ENCODE assay signal across 8 cellular contexts in the genomic region with DNA sequence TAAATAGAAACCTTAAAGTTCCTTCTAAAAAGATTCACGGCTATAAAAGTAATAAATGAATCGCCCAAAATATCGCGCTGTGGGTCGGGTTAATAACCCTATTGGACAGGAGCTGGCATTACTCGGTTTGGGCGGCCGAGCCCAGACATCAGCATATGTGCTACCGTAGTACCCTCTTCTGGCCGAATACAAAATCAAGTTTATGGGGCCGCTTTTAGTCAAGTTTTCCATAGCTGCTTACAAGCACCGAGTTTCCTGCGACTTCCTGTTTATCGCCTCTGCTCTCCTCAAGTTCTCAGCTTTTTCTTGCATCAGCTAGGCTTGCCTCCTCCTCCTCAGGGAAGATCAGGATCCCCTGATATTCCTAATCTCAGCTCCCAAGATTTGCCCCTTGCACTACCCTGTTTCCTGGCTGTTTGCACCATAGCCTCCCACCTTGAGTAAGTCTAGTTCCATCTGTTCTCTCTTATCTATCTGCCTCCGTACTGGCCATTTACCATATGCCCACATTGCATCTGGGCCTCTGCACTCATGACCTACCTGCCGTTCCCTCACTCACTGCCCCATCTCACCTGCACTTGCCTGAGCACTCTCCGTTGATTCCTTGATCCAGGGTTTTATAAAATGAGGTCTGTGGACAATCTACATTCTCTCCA. TPM values are rescaled to one million over a fixed set of nuclear protein-coding genes. Genes with fewer than 3 reads are reported as not detected.
DNase-seq lines count a peak whose midpoint lies in the region; ATAC-seq, FAIRE-seq and TF ChIP-seq lines count a peak whose summit lies in the region.

No MANE protein-coding gene starts in this region.

- H3K4me1 ChIP-seq in GM12878 (ENCODE audit: control insufficient read depth, insufficient read depth, low read length) (peaks cover 17% of the 10 kb centered on the region), spleen (peaks cover 0 to 26% (median 14%) of the 10 kb centered on the region in 6 donors)

- H3K27me3 ChIP-seq in GM12878 (replicated peaks in 1 of 2; ENCODE audit: control insufficient read depth in 2 of 2, insufficient read depth in 2 of 2, low read length in 1 of 2) (no peaks in the 10 kb centered on the region), spleen (replicated peaks in 1 of 7) (no peaks in the 10 kb centered on the region)

- peak; percentile 47 for DNase-seq in DMS153 (lab: John Stamatoyannopoulos, UW)
- DNase-seq in GM12878 (ENCODE audit: low read depth, low spot score) = peak; percentile 51
- peak; percentile 86 for DNase-seq in spleen
- no peak for DNase-seq in HPDE6-E6E7 (ENCODE audit: extremely low spot score)
- no peak for DNase-seq in NCI-H1436 treated with DMSO at 0.1 percent for 48 hours (lab: John Stamatoyannopoulos, UW)

- RAD21 ChIA-PET in GM12878 (lab: Charles Lee; ENCODE audit: unreplicated experiment) = interaction anchor here (0.6 to 3.0 kb wide), 17 partner anchors 12 to 279 kb away, joined by 3 to 32 read pairs (median 4); a partner anchor contains a TSS

- H3K9ac ChIP-seq in GM12878 (ENCODE audit: control insufficient read depth, insufficient read depth, low read length) = no peak overlapping the region; the same call in 1 of the 2 replicates

- H3K27ac ChIP-seq in GM12878 (ENCODE audit: control insufficient read depth, insufficient read depth) (peak overlapping the region; percentile 71; the same call in 1 of the 2 replicates), spleen (peak overlapping the region in 6 of 8 donors; percentile 4 to 54 (median 11))

- H3K79me2 ChIP-seq in GM12878 (ENCODE audit: control insufficient read depth, insufficient read depth, low read length) = no peaks in the 10 kb centered on the region

- BruUV-seq in GM12878 (replicated peaks; lab: Mats Ljungman, UMichigan) = no TSS peak

- intact Hi-C loops in GM12878 (cut with micrococcal nuclease; ENCODE audit: unreplicated experiment) (no loop called here), spleen (cut with DNase I; ENCODE audit: low total_unique reads) (no loop called here)

- POLR2A ChIA-PET in GM12878 (lab: Charles Lee) = interaction anchor here (1.3 kb wide), 1 partner anchor 96 kb away, joined by 10 read pairs; no protein-coding TSS in a partner anchor

- in situ Hi-C loops in GM12878 (cut with MboI) = no loop called here

- no peaks in the 10 kb centered on the region for H3K36me3 ChIP-seq in GM12878 (ENCODE audit: control insufficient read depth in 2 of 2, insufficient read depth in 2 of 2, low read length in 1 of 2)
- H3K36me3 ChIP-seq in spleen = peaks cover 0 to 16% (median 3%) of the 10 kb centered on the region in 6 donors

- H3K9me3 ChIP-seq in GM12878 (replicated peaks; ENCODE audit: control insufficient read depth, insufficient read depth, low read length) = no peaks in the 10 kb centered on the region
- H3K9me3 ChIP-seq in spleen = peaks cover 0 to 8% (median 0%) of the 10 kb centered on the region in 8 donors

- H3K4me2 ChIP-seq in GM12878 (ENCODE audit: control insufficient read depth, insufficient read depth) = peak overlapping the region; percentile 95

- TF ChIP-seq RAD21 in GM12878 (IDR thresholded peaks at IDR 0.05; ENCODE audit: insufficient read depth, low read depth, low read length) = peak; percentile 90

- SMC1A ChIA-PET in GM12878 (lab: Charles Lee; ENCODE audit: uncharacterized antibody, unreplicated experiment) = interaction anchor here (0.6 to 2.9 kb wide), 20 partner anchors 9 to 302 kb away, joined by 3 to 17 read pairs (median 4); a partner anchor contains a TSS

- FAIRE-seq in GM12878 (lab: Jason Lieb, UNC) = peak; percentile 49

- TF ChIP-seq CTCF in GM12878 (IDR thresholded peaks at IDR 0.05 in 2 of 3, conservative IDR thresholded peaks at IDR 0.05 in 1 of 3; ENCODE audit: control insufficient read depth in 2 of 3, extremely low read depth in 1 of 3, insufficient read depth in 1 of 3, low read depth in 3 of 3, low read length in 3 of 3) = peak; percentile 50 to 79 (median 62); a peak in 5 of 6 replicates
- TF ChIP-seq CTCF in spleen (IDR thresholded peaks at IDR 0.05 in 8 of 11, conservative IDR thresholded peaks at IDR 0.05 in 3 of 11) = peak; percentile 24 to 71 (median 52)

- no peak for TF ChIP-seq POLR2A in GM12878 (IDR thresholded peaks at IDR 0.05; ENCODE audit: low read depth, low read length)
- TF ChIP-seq POLR2A in spleen (IDR thresholded peaks at IDR 0.05) = no peak

- H2AFZ ChIP-seq in GM12878 (ENCODE audit: control insufficient read depth, low read depth, low read length) = peak overlapping the region; percentile 57

- H3K4me3 ChIP-seq in GM12878 (peak overlapping the region; percentile 60), spleen (peak overlapping the region in 3 of 8 donors; percentile 5 to 44 (median 22))

- TF ChIP-seq EP300 in GM12878 (IDR thresholded peaks at IDR 0.05; ENCODE audit: borderline replicate concordance in 1 of 2, control insufficient read depth in 1 of 2, low read depth in 2 of 2, low read length in 2 of 2) = no peak

- WGBS in GM12878 (ENCODE audit: insufficient coverage, insufficient replicate concordance, low lambda C conversion rate, missing lambda C conversion rate) = 7% methylated on average over 17 of the region's 17 CpGs
- WGBS in spleen, 5 donors = 20 to 38% (median 27%) methylated on average over 17 of the region's 17 CpGs

- CTCF ChIA-PET in GM12878 (lab: Yijun Ruan, JAX) = interaction anchor here (0.5 to 5.0 kb wide), 32 partner anchors 9 to 285 kb away, joined by 3 to 59 read pairs (median 4); a partner anchor contains a TSS

- H4K20me1 ChIP-seq in GM12878 (ENCODE audit: control insufficient read depth, insufficient read depth) = no peaks in the 10 kb centered on the region

- peak; percentile 85 for ATAC-seq in GM19463 (IDR thresholded peaks at IDR 0.05; ENCODE audit: unreplicated experiment)
- peak; percentile 85 for ATAC-seq in HG03439 (IDR thresholded peaks at IDR 0.05; ENCODE audit: unreplicated experiment)
- peak; percentile 94 for ATAC-seq in SK-N-SH treated with all-trans-retinoic acid at 6 μM for 48 hours
- ATAC-seq in GM12878 = peak; percentile 93

TF ChIP-seq in SK-N-SH treated with all-trans-retinoic acid at 6 μM for 48 hours, 23 proteins besides CTCF, POLR2A, EP300 and RAD21 (continues in another document):
- no peak for TF ChIP-seq RARB (CRISPR knock-in tag; IDR thresholded peaks at IDR 0.05)
- TF ChIP-seq, protein P1, sequence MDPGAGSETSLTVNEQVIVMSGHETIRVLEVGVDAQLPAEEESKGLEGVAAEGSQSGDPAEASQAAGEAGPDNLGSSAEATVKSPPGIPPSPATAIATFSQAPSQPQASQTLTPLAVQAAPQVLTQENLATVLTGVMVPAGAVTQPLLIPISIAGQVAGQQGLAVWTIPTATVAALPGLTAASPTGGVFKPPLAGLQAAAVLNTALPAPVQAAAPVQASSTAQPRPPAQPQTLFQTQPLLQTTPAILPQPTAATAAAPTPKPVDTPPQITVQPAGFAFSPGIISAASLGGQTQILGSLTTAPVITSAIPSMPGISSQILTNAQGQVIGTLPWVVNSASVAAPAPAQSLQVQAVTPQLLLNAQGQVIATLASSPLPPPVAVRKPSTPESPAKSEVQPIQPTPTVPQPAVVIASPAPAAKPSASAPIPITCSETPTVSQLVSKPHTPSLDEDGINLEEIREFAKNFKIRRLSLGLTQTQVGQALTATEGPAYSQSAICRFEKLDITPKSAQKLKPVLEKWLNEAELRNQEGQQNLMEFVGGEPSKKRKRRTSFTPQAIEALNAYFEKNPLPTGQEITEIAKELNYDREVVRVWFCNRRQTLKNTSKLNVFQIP (CRISPR knock-in tag; IDR thresholded peaks at IDR 0.05; ENCODE audit: borderline replicate concordance, low read depth) = no peak

TF ChIP-seq in GM12878, 131 proteins besides CTCF, POLR2A, EP300 and RAD21 (continues in another document):
- TF ChIP-seq PAX8 (IDR thresholded peaks at IDR 0.05) (no peak), SMC3 (IDR thresholded peaks at IDR 0.05; ENCODE audit: borderline replicate concordance, low read length) (peak; percentile 85), NFIC (IDR thresholded peaks at IDR 0.05; ENCODE audit: low read depth, low read length) (0 out of 2 replicates have a peak, but pooled peaks have one; percentile 25), EED (IDR thresholded peaks at IDR 0.05; ENCODE audit: low read depth) (no peak), YBX1 (IDR thresholded peaks at IDR 0.05) (0 out of 2 replicates have a peak, but pooled peaks have one; percentile 20), CBX3 (IDR thresholded peaks at IDR 0.05; ENCODE audit: borderline replicate concordance, low read depth) (no peak), ASH2L (IDR thresholded peaks at IDR 0.05; ENCODE audit: borderline replicate concordance, low read depth) (no peak), SREBF1 (IDR thresholded peaks at IDR 0.05; ENCODE audit: low read length) (no peak), TCF3 (IDR thresholded peaks at IDR 0.05; ENCODE audit: borderline replicate concordance, insufficient read depth, low read depth, low read length) (no peak), HCFC1 (IDR thresholded peaks at IDR 0.05; ENCODE audit: low read length) (0 out of 2 replicates have a peak, but pooled peaks have one; percentile 17), IRF4 (IDR thresholded peaks at IDR 0.05; ENCODE audit: low read depth, low read length) (no peak), ZNF384 (IDR thresholded peaks at IDR 0.05; ENCODE audit: borderline replicate concordance, low read depth, low read length) (no peak)

RNA-seq across cellular contexts. Expression of a gene that starts 56.1 kb away (rescaled TPM):
- total RNA-seq in GM12878 (2013; cell fraction: nucleolus; rRNA removed) = 243 and 269 TPM in 2 replicates
- 23.0 and 32.3 TPM in 2 replicates for total RNA-seq in GM12878 (2014; rRNA removed)
- 22.0 and 23.4 TPM in 2 replicates for total RNA-seq in GM12878 (2014; rRNA removed; fragmentation: Illumina TruSeq; extraction: Trizol)
- total RNA-seq in GM12878 (2021) = 16.4 and 17.3 TPM in 2 replicates
- polyA plus RNA-seq in GM12878 (2011; ENCODE audit: low read depth) = 5.4 TPM
- polyA plus RNA-seq in GM12878 (2011; rRNA removed) = 31.3 and 47.9 TPM in 2 replicates
- polyA plus RNA-seq in GM12878 (2011; cell fraction: cytosol; rRNA removed) = 11.7 and 13.2 TPM in 2 replicates
- polyA plus RNA-seq in GM12878 (2011; cell fraction: nucleus; rRNA removed) = 27.2 and 34.7 TPM in 2 replicates
- 7.7 and 11.9 TPM in 2 replicates for polyA plus RNA-seq in GM12878 (2012)
- 15.4 and 24.9 TPM in 2 replicates for polyA plus RNA-seq in GM12878 (2014; fragmentation: Illumina TruSeq; extraction: Trizol)
- polyA plus RNA-seq in GM12878 (2014; fragmentation: Nextera tagmentation; extraction: Ambion mirVana) = 1 to 10 TPM; 1.8 to 5.0 TPM
- 10.9 and 15.8 TPM in 2 replicates for polyA plus RNA-seq in GM12878 (2014; rRNA removed)
- polyA plus RNA-seq in GM12878 (2016; fragmentation: Nextera tagmentation; extraction: Ambion mirVana) = 10 to 100 TPM; 15.2 to 18.0 TPM
- 36.4 and 42.6 TPM in 2 replicates for polyA minus RNA-seq in GM12878 (2011; rRNA and poly(A)+ RNA removed)
- 14.2 and 16.1 TPM in 2 replicates for polyA minus RNA-seq in GM12878 (2011; cell fraction: cytosol; rRNA and poly(A)+ RNA removed)
- 47.0 and 62.1 TPM in 2 replicates for polyA minus RNA-seq in GM12878 (2011; cell fraction: nucleus; rRNA and poly(A)+ RNA removed)
- total RNA-seq in spleen = 100 to 1,000 TPM in 1 of 7 donors, 10 to 100 TPM in 6; 50.3 to 104 (median 58.8) TPM
- polyA plus RNA-seq in spleen = 10 to 100 TPM; 10.4 to 12.8 (median 10.6) TPM

Comparison
In these comparisons a context has a peak if more than half of its experiments do, and no peak if none do; other contexts are left out.
1. DNase-seq: peak in DMS153 (single experiment), GM12878 (single experiment) and spleen (single experiment); none in HPDE6-E6E7 (single experiment) and NCI-H1436 treated with DMSO at 0.1 percent for 48 hours (single experiment).
2. Peak in every context shown above with its lines, with median percentiles within 50 percentile points of each other: ATAC-seq.